Comparison of ENCODE assay signal across 8 cellular contexts in the genomic region with DNA sequence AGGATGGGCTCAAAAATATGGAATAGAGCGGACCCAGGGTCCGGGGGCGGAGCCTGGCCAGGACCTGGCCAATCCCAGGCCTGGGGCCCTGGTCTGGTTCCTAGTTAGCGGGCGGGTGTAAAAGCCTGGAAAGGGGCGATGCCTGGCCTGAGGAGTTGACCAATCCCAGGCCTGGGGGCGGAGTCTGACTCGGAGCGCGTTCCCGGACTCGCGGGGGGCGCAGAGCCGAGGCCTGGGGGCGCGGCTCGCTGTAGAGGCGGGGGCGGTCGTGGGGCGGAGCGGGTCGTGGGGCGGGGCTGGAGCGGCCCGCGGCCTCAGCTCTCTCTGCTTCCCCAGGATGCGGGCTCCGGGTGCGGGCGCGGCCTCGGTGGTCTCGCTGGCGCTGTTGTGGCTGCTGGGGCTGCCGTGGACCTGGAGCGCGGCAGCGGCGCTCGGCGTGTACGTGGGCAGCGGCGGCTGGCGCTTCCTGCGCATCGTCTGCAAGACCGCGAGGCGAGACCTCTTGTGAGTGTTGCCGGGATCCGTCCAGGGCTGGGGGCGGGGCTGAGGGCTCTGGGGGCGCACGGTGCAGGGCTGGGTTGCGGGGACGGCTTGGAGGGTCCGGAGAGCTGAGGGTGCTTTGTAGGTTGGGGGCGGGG. TPM values are rescaled to one million over a fixed set of nuclear protein-coding genes. Genes with fewer than 3 reads are reported as not detected.
DNase-seq lines count a peak whose midpoint lies in the region; ATAC-seq and TF ChIP-seq lines count a peak whose summit lies in the region.

A gene (plus strand): TSS at position 321 of the 638 bp plus-strand sequence. CDS start 17 bp downstream, at position 338.

- peak within 1 kb of the TSS; percentile 43 for H4K8ac ChIP-seq in neuronal stem cell (ENCODE audit: low read depth, low read length)

- H3K23ac ChIP-seq in neuronal stem cell (ENCODE audit: low read depth, low read length, poor library complexity), result peak within 1 kb of the TSS; percentile 97

- H2AFZ ChIP-seq in MM.1S (ENCODE audit: low read length), result peak within 1 kb of the TSS; percentile 52
- peak within 1 kb of the TSS; percentile 100 for H2AFZ ChIP-seq in neuronal stem cell (ENCODE audit: low read length)

- H2BK120ac ChIP-seq in neuronal stem cell (ENCODE audit: low read depth, low read length), result peak within 1 kb of the TSS; percentile 1

- H3K27ac ChIP-seq in MM.1S (ENCODE audit: low read length) (no peak within 1 kb of the TSS), gastroesophageal sphincter (peak within 1 kb of the TSS; percentile 59 to 92 (median 90)), neuronal stem cell (replicated peaks; ENCODE audit: low read length) (peak within 1 kb of the TSS; percentile 95)

- peak within 1 kb of the TSS; percentile 86 for H3K4me3 ChIP-seq in H7 (ENCODE audit: insufficient read depth, low read depth, low read length)
- peak within 1 kb of the TSS; percentile 57 for H3K4me3 ChIP-seq in MM.1S (ENCODE audit: low read length)
- peak within 1 kb of the TSS; percentile 76 to 89 for H3K4me3 ChIP-seq in gastroesophageal sphincter
- H3K4me3 ChIP-seq in neuronal stem cell (ENCODE audit: low read length in 2 of 2), result peak within 1 kb of the TSS; percentile 97 to 99

- H3K79me2 ChIP-seq in MM.1S (ENCODE audit: low read length), result no peaks in the 10 kb centered on the region

- no peak within 1 kb of the TSS for H4K91ac ChIP-seq in neuronal stem cell (ENCODE audit: low read depth, low read length, poor library complexity)

- peak; percentile 99 for DNase-seq in ELR (ENCODE audit: low read depth)
- DNase-seq in H7, result peak; percentile 98
- DNase-seq in MM.1S, result peak; percentile 90
- peak; percentile 97 for DNase-seq in SIG-M5 treated with dmso at 0.1 percent for 504 hours (lab: John Stamatoyannopoulos, UW; ENCODE audit: unreplicated experiment)
- peak; percentile 88 for DNase-seq in activated naive CD4-positive, alpha-beta T cell treated with anti-CD3 and anti-CD28 coated beads, Interleukin-2, amount 50 U/mL, for 16 hours
- peak; percentile 99 for DNase-seq in neuronal stem cell (ENCODE audit: low spot score)
- DNase-seq in stromal cell of bone marrow (ENCODE audit: low read depth), result peak; percentile 99

- no peaks in the 10 kb centered on the region for H3K9me2 ChIP-seq in MM.1S (replicated peaks; ENCODE audit: insufficient read depth, low read length)

- H3K27me3 ChIP-seq in H7 (ENCODE audit: control insufficient read depth, insufficient read depth, low read length) (peaks cover 16% of the 10 kb centered on the region), MM.1S (replicated peaks; ENCODE audit: insufficient read depth, low read length) (peaks cover 27% of the 10 kb centered on the region), gastroesophageal sphincter (no peaks in the 10 kb centered on the region), neuronal stem cell (ENCODE audit: control insufficient read depth in 3 of 3, insufficient read depth in 3 of 3, low read depth in 1 of 3, low read length in 3 of 3) (peaks cover 0 to 9% (median 0%) of the 10 kb centered on the region in 3 experiments)

- H3K4me1 ChIP-seq in MM.1S (ENCODE audit: low read length) (0 out of 2 replicates have a peak, but pooled peaks cover 4% of the 10 kb centered on the region), gastroesophageal sphincter (peaks cover 0 to 68% (median 21%) of the 10 kb centered on the region in 3 donors), neuronal stem cell (ENCODE audit: control insufficient read depth in 2 of 2, insufficient read depth in 1 of 2, low read depth in 1 of 2, low read length in 2 of 2) (peaks cover 15 to 16% of the 10 kb centered on the region in 2 donors)

- no peaks in the 10 kb centered on the region for H3K79me1 ChIP-seq in neuronal stem cell (ENCODE audit: low read depth, low read length)

- TF ChIP-seq POLR2A in gastroesophageal sphincter (IDR thresholded peaks at IDR 0.05), result peak; percentile 11 to 38

- peak within 1 kb of the TSS; percentile 100 for H3K14ac ChIP-seq in neuronal stem cell (ENCODE audit: low read length)

- ATAC-seq in gastroesophageal sphincter, result peak; percentile 94

- H2BK12ac ChIP-seq in neuronal stem cell (ENCODE audit: low read length), result peak within 1 kb of the TSS; percentile 97

- no peak within 1 kb of the TSS for H3K4ac ChIP-seq in neuronal stem cell (ENCODE audit: low read length)

- H3K9ac ChIP-seq in MM.1S (ENCODE audit: low read length), result no peak within 1 kb of the TSS; the same call in 1 of the 2 replicates
- peak within 1 kb of the TSS; percentile 99 for H3K9ac ChIP-seq in neuronal stem cell (ENCODE audit: low read depth, low read length, poor library complexity)

- H2BK15ac ChIP-seq in neuronal stem cell (ENCODE audit: low read length), result peak within 1 kb of the TSS; percentile 25

- H3K9me3 ChIP-seq in MM.1S (replicated peaks; ENCODE audit: insufficient read depth, low read length) (no peaks in the 10 kb centered on the region), gastroesophageal sphincter (no peaks in the 10 kb centered on the region), neuronal stem cell (replicated peaks in 1 of 2; ENCODE audit: control insufficient read depth in 2 of 2, insufficient read depth in 1 of 2, low read depth in 1 of 2, low read length in 2 of 2) (no peaks in the 10 kb centered on the region)

- 0% methylated on average over 5 of the region's 61 CpGs; no CpG with 5 or more reads in 1 of the 2 donors for WGBS in gastroesophageal sphincter (ENCODE audit: low coverage in 1 of 2), 2 donors
- WGBS in neuronal stem cell (ENCODE audit: extremely low coverage in 2 of 2, insufficient read length in 2 of 2, insufficient replicate concordance in 1 of 2), 2 donors, result no CpG with 5 or more reads among the region's 61 CpGs

- H2AK5ac ChIP-seq in neuronal stem cell (ENCODE audit: low read depth, low read length), result peak within 1 kb of the TSS; percentile 39

- peak within 1 kb of the TSS; percentile 100 for H3K18ac ChIP-seq in neuronal stem cell (ENCODE audit: low read length)

- H3K4me2 ChIP-seq in MM.1S (ENCODE audit: low read depth, low read length) (peak within 1 kb of the TSS; percentile 58), neuronal stem cell (ENCODE audit: insufficient read depth, low read length, poor library complexity, severe bottlenecking) (peak within 1 kb of the TSS; percentile 92)

- H2BK5ac ChIP-seq in neuronal stem cell (ENCODE audit: low read length), result peak within 1 kb of the TSS; percentile 93

- H4K20me1 ChIP-seq in MM.1S (ENCODE audit: insufficient read depth, low read length), result no peaks in the 10 kb centered on the region

- TF ChIP-seq CTCF in MM.1S (IDR thresholded peaks at IDR 0.05; ENCODE audit: low read length) (no peak), gastroesophageal sphincter (IDR thresholded peaks at IDR 0.05) (no peak)

- TF ChIP-seq EP300 in gastroesophageal sphincter (IDR thresholded peaks at IDR 0.05), result no peak

- no peaks in the 10 kb centered on the region for H3F3A ChIP-seq in MM.1S (ENCODE audit: insufficient read depth, low read length)

- no peaks in the 10 kb centered on the region for H3K36me3 ChIP-seq in H7 (replicated peaks; ENCODE audit: control insufficient read depth, insufficient read depth, low read length)
- no peaks in the 10 kb centered on the region for H3K36me3 ChIP-seq in MM.1S (replicated peaks; ENCODE audit: insufficient read depth, low read length)
- no peaks in the 10 kb centered on the region for H3K36me3 ChIP-seq in gastroesophageal sphincter
- no peaks in the 10 kb centered on the region for H3K36me3 ChIP-seq in neuronal stem cell (replicated peaks in 1 of 2; ENCODE audit: control insufficient read depth in 2 of 2, insufficient read depth in 2 of 2, low read length in 2 of 2)

RNA-seq across cellular contexts. Expression of the gene that starts here (rescaled TPM):
- 5.3 and 8.6 TPM in 2 replicates for total RNA-seq in H7 (2014; rRNA removed; shearing (Covaris generic))
- 10 to 100 TPM; 17.1 to 21.3 (median 19.6) TPM for total RNA-seq in gastroesophageal sphincter
- polyA plus RNA-seq in neuronal stem cell (2013, experiment 1 of 2), result 10.0 TPM
- 9.8 TPM for polyA plus RNA-seq in neuronal stem cell (2013, experiment 2 of 2)
